1 cellular context compared by ENCODE assay signal in genomic region chr1:62391369-62391971, GRCh38.
TF ChIP-seq lines count a peak whose summit lies in the region.

No MANE protein-coding gene starts in this region.

TF ChIP-seq in A549, 52 proteins besides CTCF, POLR2A, EP300 and RAD21 (continued from another document):
- TF ChIP-seq CHD2 (IDR thresholded peaks at IDR 0.05; ENCODE audit: low read length, partially characterized antibody) (no peak), NFE2L2 (conservative IDR thresholded peaks at IDR 0.05; ENCODE audit: low read length) (no peak), PHF8 (IDR thresholded peaks at IDR 0.05; ENCODE audit: borderline replicate concordance, low read depth) (no peak)
